ENCODE assay signal across 8 cellular contexts in genomic region chr9:120985759-120986353, GRCh38. TPM values are rescaled to one million over a fixed set of nuclear protein-coding genes. Genes with fewer than 3 reads are reported as not detected.
A peak's percentile ranks its signal among the peaks of the same experiment; 100 is the strongest.
DNase-seq lines count a peak whose midpoint lies in the region; ATAC-seq, FAIRE-seq and TF ChIP-seq lines count a peak whose summit lies in the region.

No MANE protein-coding gene starts in this region.

- DNase-seq in LHCN-M2 (ENCODE audit: low read depth) (peak; percentile 48), globus pallidus (ENCODE audit: low spot score) (peak; percentile 59), smooth muscle cell of the brain vasculature (ENCODE audit: low read depth, low spot score) (peak; percentile 29)
- no peak for DNase-seq in stimulated activated CD4-positive, alpha-beta T cell treated with anti-CD3 and anti-CD28 coated beads, Interleukin-15, amount 100 ng/mL, for 24 hours
- no peak for DNase-seq in activated naive CD4-positive, alpha-beta T cell treated with anti-CD3 and anti-CD28 coated beads, Interleukin-2, amount 50 U/mL, for 16 hours

- FAIRE-seq in G401.6 (lab: Jason Lieb, UNC) = peak; percentile 68

- ATAC-seq in SK-N-SH treated with all-trans-retinoic acid at 6 μM for 48 hours = peak; percentile 96
- no peak for ATAC-seq in GM19328 (IDR thresholded peaks at IDR 0.05; ENCODE audit: unreplicated experiment)

TF ChIP-seq in SK-N-SH treated with all-trans-retinoic acid at 6 μM for 48 hours, 23 proteins besides CTCF, POLR2A, EP300 and RAD21:
- TF ChIP-seq RARB (CRISPR knock-in tag; IDR thresholded peaks at IDR 0.05) = no peak
- TF ChIP-seq ZNF8 (CRISPR knock-in tag; IDR thresholded peaks at IDR 0.05) = no peak
- no peak for TF ChIP-seq ISL1 (CRISPR knock-in tag; IDR thresholded peaks at IDR 0.05)
- TF ChIP-seq ESRRG (CRISPR knock-in tag; IDR thresholded peaks at IDR 0.05) = no peak
- TF ChIP-seq ZC3H10 (CRISPR knock-in tag; IDR thresholded peaks at IDR 0.05) = no peak
- no peak for TF ChIP-seq POU6F1 (CRISPR knock-in tag; IDR thresholded peaks at IDR 0.05; ENCODE audit: borderline replicate concordance, low read depth)
- no peak for TF ChIP-seq CSDC2 (CRISPR knock-in tag; IDR thresholded peaks at IDR 0.05)
- TF ChIP-seq ZNF565 (CRISPR knock-in tag; conservative IDR thresholded peaks at IDR 0.05; ENCODE audit: low read depth) = no peak
- no peak for TF ChIP-seq PATZ1 (CRISPR knock-in tag; IDR thresholded peaks at IDR 0.05; ENCODE audit: borderline replicate concordance)
- no peak for TF ChIP-seq ZFP3 (CRISPR knock-in tag; IDR thresholded peaks at IDR 0.05)

RNA-seq across cellular contexts. Expression of gene TRAF1, which starts 59.3 kb away (rescaled TPM):
- total RNA-seq in LHCN-M2 (2014; rRNA removed) = 0.90 and 0.98 TPM in 2 replicates
- 1.2 TPM for polyA plus RNA-seq in LHCN-M2 (2012)

Comparison
In these comparisons a context has a peak if more than half of its experiments do, and no peak if none do; other contexts are left out.
1. DNase-seq: peak in LHCN-M2 (single experiment), globus pallidus (single experiment) and smooth muscle cell of the brain vasculature (single experiment); none in stimulated activated CD4-positive, alpha-beta T cell treated with anti-CD3 and anti-CD28 coated beads, Interleukin-15, amount 100 ng/mL, for 24 hours (single experiment) and activated naive CD4-positive, alpha-beta T cell treated with anti-CD3 and anti-CD28 coated beads, Interleukin-2, amount 50 U/mL, for 16 hours (single experiment).